1 cellular context compared by ENCODE assay signal in genomic region chr20:64056639-64056888, GRCh38.
TF ChIP-seq lines count a peak whose summit lies in the region.

No MANE protein-coding gene starts in this region.

TF ChIP-seq in H1, 55 proteins besides CTCF, POLR2A, EP300 and RAD21:
- TF ChIP-seq SIX5 (IDR thresholded peaks at IDR 0.05; ENCODE audit: low read depth, low read length) (no peak), BCL11A (IDR thresholded peaks at IDR 0.05; ENCODE audit: low read depth in 2 of 2, low read length in 2 of 2) (no peak), TBP (IDR thresholded peaks at IDR 0.05; ENCODE audit: low read depth, low read length) (no peak), TAF1 (IDR thresholded peaks at IDR 0.05; ENCODE audit: low read depth, low read length) (no peak)
